In the genomic region with DNA sequence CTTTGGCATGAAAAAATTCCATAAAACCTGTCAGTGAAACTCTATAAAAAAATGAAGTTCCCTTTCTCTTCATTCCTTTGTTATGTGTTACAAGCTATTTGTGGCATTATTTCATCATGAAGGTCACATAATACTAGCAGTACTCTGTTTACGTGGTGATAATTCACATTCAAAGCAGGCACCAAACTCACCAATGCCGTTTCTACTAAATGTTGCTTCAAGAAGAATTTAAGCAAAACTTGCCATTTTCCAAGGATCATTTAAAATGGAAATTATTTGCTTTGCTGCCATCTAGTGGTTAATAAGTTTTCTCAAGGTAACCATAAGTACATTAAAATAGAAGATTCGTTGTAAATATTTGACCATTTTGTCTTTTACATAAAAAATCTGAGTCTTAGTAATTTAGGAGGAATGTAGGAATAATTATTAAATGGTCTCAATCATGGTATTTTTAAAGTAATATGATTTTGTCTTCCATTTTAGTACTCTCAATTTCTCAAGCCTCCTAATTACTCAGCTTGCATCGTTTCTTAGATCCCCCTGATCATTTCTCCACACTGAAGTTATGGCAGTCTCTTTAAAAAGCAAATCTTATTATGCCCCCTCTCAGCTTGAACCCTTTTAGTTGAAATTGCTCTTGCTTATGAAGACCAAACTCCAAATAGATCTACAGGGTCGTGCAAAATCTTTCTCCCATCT, we compare ENCODE assay signal across 8 cellular contexts.
A peak's percentile ranks its signal among the peaks of the same experiment; 100 is the strongest.
DNase-seq lines count a peak whose midpoint lies in the region; ATAC-seq, FAIRE-seq and TF ChIP-seq lines count a peak whose summit lies in the region.

No MANE protein-coding gene starts in this region.

- H3K9me3 Mint-ChIP-seq in naive B cell, result no peaks in the 10 kb centered on the region

- H3K4me3 ChIP-seq in AG09309 (ENCODE audit: control insufficient read depth, low read depth, low read length), result no peak overlapping the region
- H3K4me3 ChIP-seq in choroid plexus epithelial cell (ENCODE audit: low read depth, low read length), result no peak overlapping the region

- no peak for ATAC-seq in naive B cell (ENCODE audit: low read depth in 2 of 2)

- H3K27ac Mint-ChIP-seq in naive B cell, result peak overlapping the region in 1 of 6 donors; percentile 30

- H3K27ac ChIP-seq in substantia nigra (ENCODE audit: low read depth, low read length, poor library complexity, severe bottlenecking), result no peak overlapping the region

- TF ChIP-seq CTCF in AG09309 (IDR thresholded peaks at IDR 0.05; ENCODE audit: control insufficient read depth, insufficient read depth, low read depth, low read length, missing control alignments) (peak; percentile 16), choroid plexus epithelial cell (conservative IDR thresholded peaks at IDR 0.05; ENCODE audit: low read depth, low read length) (peak; percentile 45)

- DNase-seq in AG09309 (ENCODE audit: low read depth) (peak; percentile 98), GM18507 (ENCODE audit: extremely low spot score, insufficient read length, low read depth) (no peak), NCI-H345 treated with DMSO at 0.1 percent for 48 hours (lab: John Stamatoyannopoulos, UW; ENCODE audit: unreplicated experiment) (peak; percentile 13), choroid plexus epithelial cell (ENCODE audit: low read depth) (peak; percentile 89), naive B cell (peak; percentile 20), cortex of kidney (lab: John Stamatoyannopoulos, UW) (no peak), substantia nigra (lab: John Stamatoyannopoulos, UW) (no peak)
- no peak for DNase-seq in stimulated activated CD4-positive, alpha-beta T cell treated with anti-CD3 and anti-CD28 coated beads, Interleukin-2, amount 100 ng/mL, for 24 hours

- no peaks in the 10 kb centered on the region for H3K27me3 Mint-ChIP-seq in naive B cell

- H3K36me3 Mint-ChIP-seq in naive B cell, result peaks cover 0 to 5% of the 10 kb centered on the region in 2 donors

- H3K4me3 Mint-ChIP-seq in naive B cell, result no peak overlapping the region

- peak; percentile 75 for FAIRE-seq in GM18507 (lab: Jason Lieb, UNC)

- no peaks in the 10 kb centered on the region for H3K4me1 Mint-ChIP-seq in naive B cell

Comparison
In these comparisons a context has a peak if more than half of its experiments do, and no peak if none do; other contexts are left out.
1. DNase-seq: peak in AG09309 (single experiment), NCI-H345 treated with DMSO at 0.1 percent for 48 hours (single experiment), choroid plexus epithelial cell (single experiment) and naive B cell (single experiment); none in GM18507 (single experiment), cortex of kidney (single experiment), stimulated activated CD4-positive, alpha-beta T cell treated with anti-CD3 and anti-CD28 coated beads, Interleukin-2, amount 100 ng/mL, for 24 hours (0 of 2) and substantia nigra (0 of 49).